Comparison of ENCODE assay signal across 12 cellular contexts in genomic region chr7:69695998-69696657, GRCh38.
DNase-seq lines count a peak whose midpoint lies in the region; ATAC-seq lines count a peak whose summit lies in the region.
"Had no signal": no experiment of that assay in that cellular context is flagged by ENCODE, and none has a peak within 500 bp of the region (broad histone marks: within the 10 kb centered on the region; RNA-seq: fewer than 3 reads in every experiment).

No MANE protein-coding gene starts in this region.

- peaks cover 4% of the 10 kb centered on the region for H3K27me3 Mint-ChIP-seq in activated naive CD8-positive, alpha-beta T cell treated with anti-CD3 and anti-CD28 coated beads, Interleukin-2, amount 10 ng/mL, durations not matched to agents 7 days and 5 days
- H3K27me3 Mint-ChIP-seq in activated naive CD8-positive, alpha-beta T cell treated with anti-CD3 and anti-CD28 coated beads for 36 hours: peaks cover 4% of the 10 kb centered on the region
- peaks cover 15% of the 10 kb centered on the region for H3K27me3 Mint-ChIP-seq in stimulated activated naive CD8-positive, alpha-beta T cell treated with anti-CD3 and anti-CD28 coated beads, Interleukin-15, amount 100 ng/mL, for 72 hours

- peaks cover 14% of the 10 kb centered on the region for H3K4me1 Mint-ChIP-seq in activated naive CD8-positive, alpha-beta T cell treated with anti-CD3 and anti-CD28 coated beads, Interleukin-2, amount 10 ng/mL, durations not matched to agents 7 days and 5 days
- H3K4me1 Mint-ChIP-seq in activated naive CD8-positive, alpha-beta T cell treated with anti-CD3 and anti-CD28 coated beads for 36 hours: peaks cover 10% of the 10 kb centered on the region
- H3K4me1 Mint-ChIP-seq in stimulated activated naive CD8-positive, alpha-beta T cell treated with anti-CD3 and anti-CD28 coated beads, Interleukin-15, amount 100 ng/mL, for 72 hours: peaks cover 11% of the 10 kb centered on the region

- peak; percentile 71 for ATAC-seq in activated naive CD8-positive, alpha-beta T cell treated with anti-CD3 and anti-CD28 coated beads, Interleukin-2, amount 10 ng/mL, durations not matched to agents 7 days and 5 days (ENCODE audit: low read depth)
- ATAC-seq in HG02759 (IDR thresholded peaks at IDR 0.05; ENCODE audit: unreplicated experiment): peak; percentile 88
- peak; percentile 42 for ATAC-seq in stimulated activated naive CD8-positive, alpha-beta T cell treated with anti-CD3 and anti-CD28 coated beads, Interleukin-15, amount 100 ng/mL, for 72 hours
- ATAC-seq: right cardiac atrium had no signal

- no peaks in the 10 kb centered on the region for H3K36me3 Mint-ChIP-seq in activated naive CD8-positive, alpha-beta T cell treated with anti-CD3 and anti-CD28 coated beads, Interleukin-2, amount 10 ng/mL, durations not matched to agents 7 days and 5 days
- no peaks in the 10 kb centered on the region for H3K36me3 Mint-ChIP-seq in activated naive CD8-positive, alpha-beta T cell treated with anti-CD3 and anti-CD28 coated beads for 36 hours

- H3K27ac Mint-ChIP-seq in activated naive CD8-positive, alpha-beta T cell treated with anti-CD3 and anti-CD28 coated beads, Interleukin-2, amount 10 ng/mL, durations not matched to agents 7 days and 5 days: peak overlapping the region; percentile 40
- no peak overlapping the region for H3K27ac Mint-ChIP-seq in activated naive CD8-positive, alpha-beta T cell treated with anti-CD3 and anti-CD28 coated beads for 36 hours
- no peak overlapping the region for H3K27ac Mint-ChIP-seq in stimulated activated naive CD8-positive, alpha-beta T cell treated with anti-CD3 and anti-CD28 coated beads, Interleukin-15, amount 100 ng/mL, for 72 hours

- H3K9me3 Mint-ChIP-seq in activated naive CD8-positive, alpha-beta T cell treated with anti-CD3 and anti-CD28 coated beads, Interleukin-2, amount 10 ng/mL, durations not matched to agents 7 days and 5 days: no peaks in the 10 kb centered on the region
- no peaks in the 10 kb centered on the region for H3K9me3 Mint-ChIP-seq in activated naive CD8-positive, alpha-beta T cell treated with anti-CD3 and anti-CD28 coated beads for 36 hours
- H3K9me3 Mint-ChIP-seq in stimulated activated naive CD8-positive, alpha-beta T cell treated with anti-CD3 and anti-CD28 coated beads, Interleukin-15, amount 100 ng/mL, for 72 hours: no peaks in the 10 kb centered on the region

- in situ Hi-C loops in KBM-7 (cut with MboI; ENCODE audit: low pct_unique_long_range_greater_than_20kb, low sequenced_read_pairs): no loop called here

- POLR2A ChIA-PET in activated naive CD8-positive, alpha-beta T cell treated with anti-CD3 and anti-CD28 coated beads, Interleukin-2, amount 10 ng/mL, durations not matched to agents 7 days and 5 days (lab: Charles Lee): no interaction called here

- peak overlapping the region; percentile 31 for H3K4me3 Mint-ChIP-seq in activated naive CD8-positive, alpha-beta T cell treated with anti-CD3 and anti-CD28 coated beads, Interleukin-2, amount 10 ng/mL, durations not matched to agents 7 days and 5 days
- H3K4me3 Mint-ChIP-seq in activated naive CD8-positive, alpha-beta T cell treated with anti-CD3 and anti-CD28 coated beads for 36 hours: no peak overlapping the region
- H3K4me3 Mint-ChIP-seq in stimulated activated naive CD8-positive, alpha-beta T cell treated with anti-CD3 and anti-CD28 coated beads, Interleukin-15, amount 100 ng/mL, for 72 hours: peak overlapping the region in 1 of 2 donors; percentile 10

- DNase-seq in activated naive CD8-positive, alpha-beta T cell treated with anti-CD3 and anti-CD28 coated beads, Interleukin-2, amount 10 ng/mL, durations not matched to agents 7 days and 5 days: no peak
- no peak for DNase-seq in activated naive CD8-positive, alpha-beta T cell treated with anti-CD3 and anti-CD28 coated beads for 36 hours
- peak; percentile 43 for DNase-seq in KBM-7
- no peak for DNase-seq in stimulated activated naive CD8-positive, alpha-beta T cell treated with anti-CD3 and anti-CD28 coated beads, Interleukin-15, amount 100 ng/mL, for 72 hours
- DNase-seq in activated effector memory CD4-positive, alpha-beta T cell treated with Interleukin-2 at 50 U/mL for 16 hours: no peak
- no peak for DNase-seq in iPS-NIHi7 (ENCODE audit: extremely low spot score)
- DNase-seq in GM03348 (ENCODE audit: low spot score): no peak
- DNase-seq: activated CD8-positive, alpha-beta memory T cell treated with anti-CD3 and anti-CD28 coated beads for 24 hours; colonic mucosa; H7; right cardiac atrium had no signal
